ENCODE assay signal across 1 cellular context in the genomic region with DNA sequence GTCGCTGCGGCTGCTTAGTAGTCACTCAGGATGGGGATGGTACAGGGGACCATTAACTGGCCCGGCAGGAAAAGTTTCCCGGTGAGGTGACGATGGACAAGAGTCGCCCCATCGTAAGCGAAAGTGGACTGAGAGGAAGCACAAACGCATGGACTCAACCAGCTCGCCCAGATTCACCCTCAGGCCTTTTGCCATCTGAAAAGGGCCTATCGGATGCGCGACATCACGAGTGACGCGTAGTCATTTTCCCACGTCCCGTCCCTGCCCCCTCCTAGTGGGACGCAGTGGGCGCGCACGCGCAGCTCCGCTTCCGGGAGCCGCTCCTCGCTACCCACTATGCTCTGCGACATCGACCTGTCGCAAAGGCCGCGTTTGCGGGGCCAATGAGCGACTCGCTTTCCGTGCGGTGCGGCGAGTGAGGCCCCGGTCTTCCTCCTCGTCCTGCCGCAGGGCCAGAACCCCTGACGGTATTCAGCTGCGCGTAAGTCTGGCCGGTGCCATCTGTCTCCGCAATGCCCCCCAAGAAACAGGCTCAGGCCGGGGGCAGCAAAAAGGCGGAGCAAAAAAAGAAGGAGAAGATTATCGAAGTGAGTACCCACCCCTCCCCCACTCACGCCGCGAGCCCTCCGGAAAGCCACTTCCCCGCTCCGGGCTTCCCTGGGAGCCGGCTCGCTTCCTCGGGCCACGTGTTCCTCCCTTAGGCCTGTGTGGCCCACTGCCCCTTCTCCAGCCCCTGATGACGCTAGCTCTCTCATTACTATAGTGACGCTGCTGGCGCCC.
TF ChIP-seq lines count a peak whose summit lies in the region.

Gene ZC3H15 (plus strand): TSS at position 390 of the 780 bp plus-strand sequence. CDS start 123 bp downstream, at position 513.

TF ChIP-seq in K562, 482 proteins besides CTCF, POLR2A, EP300 and RAD21 (continued from another document and continues in another):
- TF ChIP-seq, protein P1, sequence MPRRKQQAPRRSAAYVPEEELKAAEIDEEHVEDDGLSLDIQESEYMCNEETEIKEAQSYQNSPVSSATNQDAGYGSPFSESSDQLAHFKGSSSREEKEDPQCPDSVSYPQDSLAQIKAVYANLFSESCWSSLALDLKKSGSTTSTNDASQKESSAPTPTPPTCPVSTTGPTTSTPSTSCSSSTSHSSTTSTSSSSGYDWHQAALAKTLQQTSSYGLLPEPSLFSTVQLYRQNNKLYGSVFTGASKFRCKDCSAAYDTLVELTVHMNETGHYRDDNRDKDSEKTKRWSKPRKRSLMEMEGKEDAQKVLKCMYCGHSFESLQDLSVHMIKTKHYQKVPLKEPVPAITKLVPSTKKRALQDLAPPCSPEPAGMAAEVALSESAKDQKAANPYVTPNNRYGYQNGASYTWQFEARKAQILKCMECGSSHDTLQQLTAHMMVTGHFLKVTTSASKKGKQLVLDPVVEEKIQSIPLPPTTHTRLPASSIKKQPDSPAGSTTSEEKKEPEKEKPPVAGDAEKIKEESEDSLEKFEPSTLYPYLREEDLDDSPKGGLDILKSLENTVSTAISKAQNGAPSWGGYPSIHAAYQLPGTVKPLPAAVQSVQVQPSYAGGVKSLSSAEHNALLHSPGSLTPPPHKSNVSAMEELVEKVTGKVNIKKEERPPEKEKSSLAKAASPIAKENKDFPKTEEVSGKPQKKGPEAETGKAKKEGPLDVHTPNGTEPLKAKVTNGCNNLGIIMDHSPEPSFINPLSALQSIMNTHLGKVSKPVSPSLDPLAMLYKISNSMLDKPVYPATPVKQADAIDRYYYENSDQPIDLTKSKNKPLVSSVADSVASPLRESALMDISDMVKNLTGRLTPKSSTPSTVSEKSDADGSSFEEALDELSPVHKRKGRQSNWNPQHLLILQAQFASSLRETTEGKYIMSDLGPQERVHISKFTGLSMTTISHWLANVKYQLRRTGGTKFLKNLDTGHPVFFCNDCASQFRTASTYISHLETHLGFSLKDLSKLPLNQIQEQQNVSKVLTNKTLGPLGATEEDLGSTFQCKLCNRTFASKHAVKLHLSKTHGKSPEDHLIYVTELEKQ (CRISPR knock-in tag; IDR thresholded peaks at IDR 0.05), result no peak
- TF ChIP-seq ZNF316 (IDR thresholded peaks at IDR 0.05) (0 out of 2 replicates have a peak, but pooled peaks have one; percentile 11), KHSRP (IDR thresholded peaks at IDR 0.05) (no peak), BRF2 (IDR thresholded peaks at IDR 0.05; ENCODE audit: borderline replicate concordance, insufficient read depth, insufficient read length) (no peak), ZNF3 (CRISPR knock-in tag; IDR thresholded peaks at IDR 0.05) (no peak), TSC22D4 (tag; IDR thresholded peaks at IDR 0.05) (no peak), BRF1 (IDR thresholded peaks at IDR 0.05; ENCODE audit: borderline replicate concordance, extremely low read depth, insufficient read length) (no peak), DDX20 (tag; IDR thresholded peaks at IDR 0.05; ENCODE audit: low read depth) (no peak), PHF21A (IDR thresholded peaks at IDR 0.05; ENCODE audit: borderline replicate concordance, low read depth) (peak; percentile 75; the same call in 1 of the 2 replicates), GTF2E2 (tag; IDR thresholded peaks at IDR 0.05) (0 out of 2 replicates have a peak, but pooled peaks have one; percentile 47), STAT5A (IDR thresholded peaks at IDR 0.05; ENCODE audit: borderline replicate concordance, low read length) (peak; percentile 19; the same call in 1 of the 2 replicates), DPF2 (IDR thresholded peaks at IDR 0.05) (no peak), SREBF1 (IDR thresholded peaks at IDR 0.05; ENCODE audit: borderline replicate concordance, low read depth, low read length) (0 out of 2 replicates have a peak, but pooled peaks have one; percentile 48), PYGO2 (tag; IDR thresholded peaks at IDR 0.05) (no peak), STAG1 (CRISPR knock-in tag; IDR thresholded peaks at IDR 0.05; ENCODE audit: borderline replicate concordance) (no peak), ZNF431 (CRISPR knock-in tag; IDR thresholded peaks at IDR 0.05) (no peak; the same call in 1 of the 2 replicates), MCM2 (IDR thresholded peaks at IDR 0.05; ENCODE audit: low read depth) (no peak), NELFE (IDR thresholded peaks at IDR 0.05; ENCODE audit: insufficient read depth, insufficient read length) (no peak), CBX5 (IDR thresholded peaks at IDR 0.05; ENCODE audit: borderline replicate concordance, low read depth) (no peak), ZNF444 (CRISPR knock-in tag; IDR thresholded peaks at IDR 0.05) (no peak), GABPA (tag; conservative IDR thresholded peaks at IDR 0.05; ENCODE audit: low read depth) (peak; percentile 74), MAX (CRISPR knock-in tag; IDR thresholded peaks at IDR 0.05) (peak; percentile 93), ZNF77 (CRISPR knock-in tag; IDR thresholded peaks at IDR 0.05) (no peak), POLR2G (IDR thresholded peaks at IDR 0.05; ENCODE audit: low read depth, low read length) (peak; percentile 99), PRPF4 (IDR thresholded peaks at IDR 0.05; ENCODE audit: insufficient read depth, low read depth, low read length, poor library complexity, severe bottlenecking) (peak; percentile 75), HOXB6 (CRISPR knock-in tag; IDR thresholded peaks at IDR 0.05; ENCODE audit: borderline replicate concordance) (no peak), ZBED1 (IDR thresholded peaks at IDR 0.05) (no peak), CTBP1 (IDR thresholded peaks at IDR 0.05; ENCODE audit: borderline replicate concordance) (peak; percentile 94; the same call in 1 of the 2 replicates), IRF1 (CRISPR knock-in tag; IDR thresholded peaks at IDR 0.05; ENCODE audit: borderline replicate concordance) (no peak), ZNF133 (CRISPR knock-in tag; IDR thresholded peaks at IDR 0.05) (no peak), POLR3A (IDR thresholded peaks at IDR 0.05; ENCODE audit: borderline replicate concordance, extremely low read depth, insufficient read depth, insufficient read length) (no peak), ZNF583 (CRISPR knock-in tag; IDR thresholded peaks at IDR 0.05) (no peak), TEAD2 (tag; IDR thresholded peaks at IDR 0.05) (no peak), SIN3B (IDR thresholded peaks at IDR 0.05; ENCODE audit: low read depth) (peak; percentile 64; the same call in 1 of the 2 replicates), DLX4 (CRISPR knock-in tag; IDR thresholded peaks at IDR 0.05) (no peak)
- TF ChIP-seq, protein P2, sequence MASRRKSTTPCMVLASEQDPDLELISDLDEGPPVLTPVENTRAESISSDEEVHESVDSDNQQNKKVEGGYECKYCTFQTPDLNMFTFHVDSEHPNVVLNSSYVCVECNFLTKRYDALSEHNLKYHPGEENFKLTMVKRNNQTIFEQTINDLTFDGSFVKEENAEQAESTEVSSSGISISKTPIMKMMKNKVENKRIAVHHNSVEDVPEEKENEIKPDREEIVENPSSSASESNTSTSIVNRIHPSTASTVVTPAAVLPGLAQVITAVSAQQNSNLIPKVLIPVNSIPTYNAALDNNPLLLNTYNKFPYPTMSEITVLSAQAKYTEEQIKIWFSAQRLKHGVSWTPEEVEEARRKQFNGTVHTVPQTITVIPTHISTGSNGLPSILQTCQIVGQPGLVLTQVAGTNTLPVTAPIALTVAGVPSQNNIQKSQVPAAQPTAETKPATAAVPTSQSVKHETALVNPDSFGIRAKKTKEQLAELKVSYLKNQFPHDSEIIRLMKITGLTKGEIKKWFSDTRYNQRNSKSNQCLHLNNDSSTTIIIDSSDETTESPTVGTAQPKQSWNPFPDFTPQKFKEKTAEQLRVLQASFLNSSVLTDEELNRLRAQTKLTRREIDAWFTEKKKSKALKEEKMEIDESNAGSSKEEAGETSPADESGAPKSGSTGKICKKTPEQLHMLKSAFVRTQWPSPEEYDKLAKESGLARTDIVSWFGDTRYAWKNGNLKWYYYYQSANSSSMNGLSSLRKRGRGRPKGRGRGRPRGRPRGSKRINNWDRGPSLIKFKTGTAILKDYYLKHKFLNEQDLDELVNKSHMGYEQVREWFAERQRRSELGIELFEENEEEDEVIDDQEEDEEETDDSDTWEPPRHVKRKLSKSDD (conservative IDR thresholded peaks at IDR 0.05; ENCODE audit: low read length), result no peak
- TF ChIP-seq, protein P3, sequence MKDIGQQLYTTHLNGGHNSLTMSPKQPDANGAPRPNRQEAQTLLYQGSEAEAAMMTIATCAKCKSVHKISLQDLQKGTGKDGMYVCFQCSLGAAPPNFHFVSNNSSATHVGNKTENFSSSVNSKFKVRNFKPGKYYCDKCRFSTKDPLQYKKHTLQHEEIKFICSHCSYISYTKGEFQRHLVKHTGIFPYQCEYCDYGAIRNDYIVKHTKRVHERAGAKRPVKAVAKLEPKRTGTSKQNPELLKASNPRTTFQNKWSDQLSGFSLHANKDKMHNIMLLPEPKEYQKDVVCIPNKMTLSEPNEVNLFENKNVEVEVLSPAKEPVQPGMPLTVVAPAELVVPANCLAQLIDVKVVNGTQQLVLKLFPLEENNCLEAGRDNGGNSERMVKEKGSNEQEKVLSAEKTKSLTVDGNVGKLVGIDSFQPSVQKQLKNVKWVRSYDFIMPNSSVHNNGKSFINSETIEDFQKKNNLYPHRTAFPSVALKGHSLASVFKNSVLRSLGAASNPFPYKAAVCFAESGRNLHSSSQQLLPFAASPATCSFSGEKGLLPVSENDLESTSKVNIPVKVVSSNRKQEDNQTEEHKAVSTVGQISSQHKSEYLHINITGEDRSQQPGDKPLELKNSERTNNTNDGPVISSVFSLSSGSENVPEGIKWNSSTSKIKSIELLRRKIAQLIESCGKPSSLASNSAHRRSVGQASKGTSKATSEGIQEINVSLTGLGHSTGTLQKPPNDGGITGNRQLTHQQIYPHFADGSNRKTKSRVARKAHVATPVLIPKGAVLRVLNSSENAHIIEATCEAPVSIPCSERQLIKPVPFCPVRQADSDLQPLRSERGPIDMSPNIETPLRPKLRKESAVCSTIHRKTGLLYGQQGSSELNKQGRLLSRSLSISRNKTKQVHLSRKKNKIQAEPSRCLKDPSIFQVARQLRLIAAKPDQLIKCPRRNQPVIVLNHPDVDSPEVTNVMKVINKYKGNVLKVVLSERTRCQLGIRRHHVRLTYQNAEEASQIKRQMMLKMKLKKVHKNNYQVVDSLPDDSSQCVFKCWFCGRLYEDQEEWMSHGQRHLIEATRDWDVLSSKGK (CRISPR knock-in tag; IDR thresholded peaks at IDR 0.05), result no peak
- TF ChIP-seq, protein P4, sequence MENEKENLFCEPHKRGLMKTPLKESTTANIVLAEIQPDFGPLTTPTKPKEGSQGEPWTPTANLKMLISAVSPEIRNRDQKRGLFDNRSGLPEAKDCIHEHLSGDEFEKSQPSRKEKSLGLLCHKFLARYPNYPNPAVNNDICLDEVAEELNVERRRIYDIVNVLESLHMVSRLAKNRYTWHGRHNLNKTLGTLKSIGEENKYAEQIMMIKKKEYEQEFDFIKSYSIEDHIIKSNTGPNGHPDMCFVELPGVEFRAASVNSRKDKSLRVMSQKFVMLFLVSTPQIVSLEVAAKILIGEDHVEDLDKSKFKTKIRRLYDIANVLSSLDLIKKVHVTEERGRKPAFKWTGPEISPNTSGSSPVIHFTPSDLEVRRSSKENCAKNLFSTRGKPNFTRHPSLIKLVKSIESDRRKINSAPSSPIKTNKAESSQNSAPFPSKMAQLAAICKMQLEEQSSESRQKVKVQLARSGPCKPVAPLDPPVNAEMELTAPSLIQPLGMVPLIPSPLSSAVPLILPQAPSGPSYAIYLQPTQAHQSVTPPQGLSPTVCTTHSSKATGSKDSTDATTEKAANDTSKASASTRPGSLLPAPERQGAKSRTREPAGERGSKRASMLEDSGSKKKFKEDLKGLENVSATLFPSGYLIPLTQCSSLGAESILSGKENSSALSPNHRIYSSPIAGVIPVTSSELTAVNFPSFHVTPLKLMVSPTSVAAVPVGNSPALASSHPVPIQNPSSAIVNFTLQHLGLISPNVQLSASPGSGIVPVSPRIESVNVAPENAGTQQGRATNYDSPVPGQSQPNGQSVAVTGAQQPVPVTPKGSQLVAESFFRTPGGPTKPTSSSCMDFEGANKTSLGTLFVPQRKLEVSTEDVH (IDR thresholded peaks at IDR 0.05; ENCODE audit: low read depth, partially characterized antibody), result peak; percentile 79
- TF ChIP-seq, protein P5, sequence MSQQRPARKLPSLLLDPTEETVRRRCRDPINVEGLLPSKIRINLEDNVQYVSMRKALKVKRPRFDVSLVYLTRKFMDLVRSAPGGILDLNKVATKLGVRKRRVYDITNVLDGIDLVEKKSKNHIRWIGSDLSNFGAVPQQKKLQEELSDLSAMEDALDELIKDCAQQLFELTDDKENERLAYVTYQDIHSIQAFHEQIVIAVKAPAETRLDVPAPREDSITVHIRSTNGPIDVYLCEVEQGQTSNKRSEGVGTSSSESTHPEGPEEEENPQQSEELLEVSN (IDR thresholded peaks at IDR 0.05; ENCODE audit: borderline replicate concordance in 1 of 2, extremely low read depth in 1 of 2, insufficient read depth in 1 of 2, insufficient read length in 1 of 2, low read depth in 1 of 2, low read length in 1 of 2, poor library complexity in 1 of 2, severe bottlenecking in 1 of 2), result peak; percentile 56 to 61
- TF ChIP-seq, protein P6, sequence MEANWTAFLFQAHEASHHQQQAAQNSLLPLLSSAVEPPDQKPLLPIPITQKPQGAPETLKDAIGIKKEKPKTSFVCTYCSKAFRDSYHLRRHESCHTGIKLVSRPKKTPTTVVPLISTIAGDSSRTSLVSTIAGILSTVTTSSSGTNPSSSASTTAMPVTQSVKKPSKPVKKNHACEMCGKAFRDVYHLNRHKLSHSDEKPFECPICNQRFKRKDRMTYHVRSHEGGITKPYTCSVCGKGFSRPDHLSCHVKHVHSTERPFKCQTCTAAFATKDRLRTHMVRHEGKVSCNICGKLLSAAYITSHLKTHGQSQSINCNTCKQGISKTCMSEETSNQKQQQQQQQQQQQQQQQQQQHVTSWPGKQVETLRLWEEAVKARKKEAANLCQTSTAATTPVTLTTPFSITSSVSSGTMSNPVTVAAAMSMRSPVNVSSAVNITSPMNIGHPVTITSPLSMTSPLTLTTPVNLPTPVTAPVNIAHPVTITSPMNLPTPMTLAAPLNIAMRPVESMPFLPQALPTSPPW (CRISPR knock-in tag; IDR thresholded peaks at IDR 0.05), result peak; percentile 92
